Comparison of ENCODE assay signal across 1 cellular context in genomic region chr17:27751622-27752490, GRCh38.
TF ChIP-seq lines count a peak whose summit lies in the region.

No MANE protein-coding gene starts in this region.

TF ChIP-seq in WTC11, 78 proteins besides CTCF, POLR2A, EP300 and RAD21 (continued from another document):
- TF ChIP-seq NR3C1 (CRISPR knock-in tag; conservative IDR thresholded peaks at IDR 0.05; ENCODE audit: low read depth) = no peak
- TF ChIP-seq IRF2 (CRISPR knock-in tag; IDR thresholded peaks at IDR 0.05; ENCODE audit: borderline replicate concordance, low read depth) = no peak
- TF ChIP-seq GTF2I (CRISPR knock-in tag; conservative IDR thresholded peaks at IDR 0.05) = no peak
- no peak for TF ChIP-seq ELF4 (CRISPR knock-in tag; IDR thresholded peaks at IDR 0.05; ENCODE audit: low read depth)
- TF ChIP-seq ZSCAN18 (CRISPR knock-in tag; IDR thresholded peaks at IDR 0.05) = no peak
- TF ChIP-seq OVOL2 (CRISPR knock-in tag; IDR thresholded peaks at IDR 0.05; ENCODE audit: borderline replicate concordance) = no peak
- TF ChIP-seq TEAD1 (CRISPR knock-in tag; IDR thresholded peaks at IDR 0.05) = no peak
- TF ChIP-seq NR2C2 (CRISPR knock-in tag; IDR thresholded peaks at IDR 0.05) = no peak
- TF ChIP-seq ZNF281 (CRISPR knock-in tag; IDR thresholded peaks at IDR 0.05) = no peak
- no peak for TF ChIP-seq E2F4 (CRISPR knock-in tag; IDR thresholded peaks at IDR 0.05; ENCODE audit: borderline replicate concordance, low read depth)
- TF ChIP-seq ATF1 (CRISPR knock-in tag; IDR thresholded peaks at IDR 0.05) = no peak
- TF ChIP-seq GABPB1 (CRISPR knock-in tag; IDR thresholded peaks at IDR 0.05) = no peak
- TF ChIP-seq CREM (CRISPR knock-in tag; IDR thresholded peaks at IDR 0.05) = no peak
- no peak for TF ChIP-seq MAX (CRISPR knock-in tag; IDR thresholded peaks at IDR 0.05)
